In genomic region chr10:28578454-28578853, GRCh38 we compare ENCODE assay signal across 15 cellular contexts.
"Had no signal": no experiment of that assay in that cellular context is flagged by ENCODE, and none has a peak within 500 bp of the region (broad histone marks: within the 10 kb centered on the region; RNA-seq: fewer than 3 reads in every experiment).

No MANE protein-coding gene starts in this region.

- H3K27ac Mint-ChIP-seq: type B pancreatic cell had no signal

- DNase-seq: activated CD4-positive, alpha-beta T cell treated with anti-CD3 and anti-CD28 coated beads, Interleukin-2, amount 50 U/mL, for 1 hour; activated gamma-delta T cell treated with Interleukin-2 at 50 U/mL for 16 hours; activated T-cell treated with anti-CD3 and anti-CD28 coated beads, Interleukin-2, amount 50 U/mL, for 48 hours; aorta; erythroblast; gastrocnemius medialis; heart left ventricle; midbrain; stimulated activated CD4-positive, alpha-beta T cell treated with anti-CD3 and anti-CD28 coated beads, Interleukin-15, amount 100 ng/mL, for 24 hours; stimulated activated CD4-positive, alpha-beta T cell treated with anti-CD3 and anti-CD28 coated beads, Interleukin-4, amount 100 ng/mL, for 24 hours; stimulated activated naive CD4-positive, alpha-beta T cell had no signal

- H3K4me3 Mint-ChIP-seq: type B pancreatic cell had no signal

- H3K9me3 Mint-ChIP-seq: type B pancreatic cell had no signal

- ATAC-seq: activated CD4-positive, CD25-positive, alpha-beta regulatory T cell treated with anti-CD3 and anti-CD28 coated beads, Interleukin-2, amount 50 U/mL, for 24 hours; gastrocnemius medialis had no signal

- H3K9me3 ChIP-seq: gastrocnemius medialis, heart left ventricle had no signal

- H3K27me3 Mint-ChIP-seq: type B pancreatic cell had no signal

- H3K4me3 ChIP-seq: gastrocnemius medialis, heart left ventricle, lung had no signal

- FAIRE-seq: islet of Langerhans had no signal

- H3K27ac ChIP-seq: heart left ventricle had no signal

- H3K27me3 ChIP-seq: gastrocnemius medialis, heart left ventricle had no signal
